Comparison of ENCODE assay signal across 25 cellular contexts in the genomic region with DNA sequence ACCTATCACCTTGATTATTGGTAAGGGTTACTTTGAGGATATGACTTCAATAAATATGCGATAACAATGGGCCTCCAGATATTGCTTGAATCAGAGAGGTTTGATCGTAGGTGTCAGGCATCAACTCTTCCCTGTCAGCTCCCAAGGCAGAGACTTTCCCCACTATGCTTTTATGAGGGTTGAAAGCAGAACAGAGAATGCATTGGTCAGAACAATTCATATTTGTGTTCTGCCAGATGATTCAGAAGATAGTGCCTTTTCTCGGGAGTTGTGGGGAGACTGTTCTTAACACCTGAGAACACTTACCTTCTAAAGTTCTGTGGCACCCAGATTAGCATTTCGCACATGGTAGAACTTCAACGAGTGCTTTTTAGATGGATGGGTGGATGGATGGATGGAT.
"Had no signal": no experiment of that assay in that cellular context is flagged by ENCODE, and none has a peak within 500 bp of the region (broad histone marks: within the 10 kb centered on the region; RNA-seq: fewer than 3 reads in every experiment).

No MANE protein-coding gene starts in this region.

- H3K4me3 ChIP-seq: coronary artery, dorsolateral prefrontal cortex, esophagus squamous epithelium, gastrocnemius medialis, heart right ventricle, left lung, lower lobe of right lung, mucosa of descending colon had no signal

- H3K36me3 Mint-ChIP-seq: mesothelial cell of epicardium; naive B cell; naive thymus-derived CD8-positive, alpha-beta T cell had no signal

- H3K27me3 ChIP-seq: gastrocnemius medialis had no signal

- H3K9me3 ChIP-seq: esophagus squamous epithelium, gastrocnemius medialis, heart right ventricle, left lung, lower lobe of right lung, mucosa of descending colon had no signal

- H3K4me1 Mint-ChIP-seq: naive B cell; naive thymus-derived CD8-positive, alpha-beta T cell had no signal

- ATAC-seq: gastrocnemius medialis; heart right ventricle; left cardiac atrium; left lung; left ventricle myocardium superior; lower lobe of right lung; mucosa of descending colon; naive thymus-derived CD8-positive, alpha-beta T cell had no signal

- FAIRE-seq: endothelial cell of umbilical vein, islet of Langerhans, keratinocyte had no signal

- H3K4me1 ChIP-seq: gastrocnemius medialis, left lung, lower lobe of right lung had no signal

- H3K27ac ChIP-seq: coronary artery, dorsolateral prefrontal cortex, esophagus squamous epithelium, gastrocnemius medialis, heart right ventricle, left lung, lower lobe of right lung had no signal

- DNase-seq: dermis blood vessel endothelial cell; dorsolateral prefrontal cortex; effector CD4-positive, alpha-beta T cell; effector memory CD4-positive, alpha-beta T cell; esophagus squamous epithelium; foreskin fibroblast; foreskin melanocyte; gastrocnemius medialis; glutamatergic neuron; head of caudate nucleus; heart right ventricle; hippocampal formation; left cardiac atrium; left lung; left ventricle myocardium superior; lower lobe of right lung; mesenchymal stem cell; mucosa of descending colon; naive B cell; naive thymus-derived CD8-positive, alpha-beta T cell had no signal

- H3K27ac Mint-ChIP-seq: mesothelial cell of epicardium, naive B cell had no signal

- H3K27me3 Mint-ChIP-seq: naive B cell had no signal

- H3K36me3 ChIP-seq: esophagus squamous epithelium, gastrocnemius medialis, heart right ventricle, left lung, lower lobe of right lung had no signal

- H3K4me3 Mint-ChIP-seq: mesothelial cell of epicardium; naive B cell; naive thymus-derived CD8-positive, alpha-beta T cell had no signal
